In the genomic region with DNA sequence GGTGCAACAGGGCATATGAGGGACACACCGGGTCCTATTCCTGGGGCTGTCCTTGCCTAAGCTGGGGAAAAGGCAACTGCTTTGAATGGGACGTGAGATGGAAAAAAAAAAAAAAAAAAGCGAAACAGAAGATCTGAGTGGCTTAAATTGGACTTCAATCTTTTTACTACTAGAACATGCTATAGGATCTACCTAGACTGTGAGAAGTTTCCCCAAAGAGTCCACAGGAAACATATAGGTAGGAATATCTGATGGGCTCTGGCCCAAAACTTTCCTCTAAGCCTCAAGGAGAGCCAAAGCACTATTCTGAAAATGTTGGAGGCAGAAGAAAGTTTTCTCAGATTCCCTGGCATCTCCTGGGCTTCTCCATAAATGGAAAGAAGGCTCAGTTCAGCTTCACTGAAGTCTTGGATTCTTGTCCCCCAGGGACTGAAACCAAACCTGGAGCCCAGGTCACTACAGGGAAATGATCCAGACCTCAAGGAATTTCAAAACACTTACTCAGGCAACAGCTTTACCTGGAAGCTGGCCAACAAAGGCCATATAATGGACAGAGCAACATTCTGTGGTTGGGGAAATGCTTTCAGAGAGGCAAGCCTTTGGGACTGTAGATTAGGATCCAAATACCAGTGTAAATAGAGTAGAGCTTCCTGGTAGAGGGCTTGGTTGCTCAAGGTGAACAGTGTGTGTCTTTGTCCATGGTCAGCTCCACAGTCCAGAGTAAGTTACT, we compare ENCODE assay signal across 9 cellular contexts. TPM values are rescaled to one million over a fixed set of nuclear protein-coding genes. Genes with fewer than 3 reads are reported as not detected.
DNase-seq lines count a peak whose midpoint lies in the region; ATAC-seq and TF ChIP-seq lines count a peak whose summit lies in the region.
"Had no signal": no experiment of that assay in that cellular context is flagged by ENCODE, and none has a peak within 500 bp of the region (broad histone marks: within the 10 kb centered on the region; RNA-seq: fewer than 3 reads in every experiment).

No MANE protein-coding gene starts in this region.

- H3K4me3 ChIP-seq in AG04450 (ENCODE audit: low read depth, low read length), result no peak overlapping the region
- no peak overlapping the region for H3K4me3 ChIP-seq in astrocyte of the spinal cord (ENCODE audit: low read depth, low read length)
- H3K4me3 ChIP-seq in uterus, result no peak overlapping the region
- H3K4me3 ChIP-seq: left ventricle myocardium inferior had no signal

- H3K27me3 ChIP-seq in AG04450 (ENCODE audit: control insufficient read depth, insufficient read depth, low read length) (peaks cover 22% of the 10 kb centered on the region), uterus (no peaks in the 10 kb centered on the region)

- TF ChIP-seq POLR2A in uterus (IDR thresholded peaks at IDR 0.05), result no peak

- intact Hi-C loops in uterus (cut with DNase I; ENCODE audit: low total_unique reads), result no loop called here

- POLR2A ChIA-PET in AG04450 (lab: Yijun Ruan, JAX), result no interaction called here

- DNase-seq in AG04450 (ENCODE audit: low read depth, low spot score) (peak; percentile 29), HS-5 (ENCODE audit: low read depth) (peak; percentile 74), astrocyte of the spinal cord (ENCODE audit: low read depth, low spot score) (peak; percentile 98), left kidney (ENCODE audit: low read depth, low spot score) (peak; percentile 54), uterus (no peak), NCI-H510A (lab: John Stamatoyannopoulos, UW) (no peak)
- DNase-seq in stimulated activated CD4-positive, alpha-beta T cell treated with anti-CD3 and anti-CD28 coated beads, Interleukin-4, amount 100 ng/mL, for 1 hour, result no peak
- DNase-seq: left ventricle myocardium inferior had no signal

- H3K4me1 ChIP-seq in uterus, result no peaks in the 10 kb centered on the region
- H3K4me1 ChIP-seq: left ventricle myocardium inferior had no signal

- in situ Hi-C loops in astrocyte of the spinal cord (cut with HindIII; ENCODE audit: low sequenced_read_pairs), result no loop called here

- no peaks in the 10 kb centered on the region for H3K36me3 ChIP-seq in uterus
- H3K36me3 ChIP-seq: left ventricle myocardium inferior had no signal

- H3K9me3 ChIP-seq in AG04450 (ENCODE audit: control insufficient read depth, insufficient read depth, low read length), result peaks cover 2% of the 10 kb centered on the region; the same call in 1 of the 2 replicates
- peaks cover 0 to 6% of the 10 kb centered on the region in 2 donors for H3K9me3 ChIP-seq in uterus

- ATAC-seq in HG03135 (IDR thresholded peaks at IDR 0.05; ENCODE audit: unreplicated experiment), result no peak

- H3K27ac ChIP-seq in AG04450 (ENCODE audit: low read depth, low read length), result no peak overlapping the region
- no peak overlapping the region for H3K27ac ChIP-seq in uterus
- H3K27ac ChIP-seq: left ventricle myocardium inferior had no signal

- TF ChIP-seq CTCF in AG04450 (IDR thresholded peaks at IDR 0.05; ENCODE audit: low read depth, low read length) (no peak), astrocyte of the spinal cord (IDR thresholded peaks at IDR 0.05; ENCODE audit: low read depth, low read length) (no peak), uterus (IDR thresholded peaks at IDR 0.05) (no peak)

- CTCF ChIA-PET in AG04450 (lab: Charles Lee), result no interaction called here

RNA-seq across cellular contexts. Expression of a gene that starts 56.9 kb away (rescaled TPM):
- not detected in 2 replicates for polyA plus RNA-seq in AG04450 (2011; rRNA removed)
- 0.09 TPM in 1 of 2 replicates, not detected in the other for polyA minus RNA-seq in AG04450 (2011; rRNA and poly(A)+ RNA removed)
- 10 to 100 TPM in 1 of 4 donors, 1 to 10 TPM in 1, under 1 TPM in 2; 0.18 to 24.6 (median 1.1) TPM for total RNA-seq in uterus

Comparison
In these comparisons a context has a peak if more than half of its experiments do, and no peak if none do; other contexts are left out.
1. DNase-seq: peak in AG04450 (single experiment), HS-5 (single experiment), astrocyte of the spinal cord (single experiment) and left kidney (single experiment); none in stimulated activated CD4-positive, alpha-beta T cell treated with anti-CD3 and anti-CD28 coated beads, Interleukin-4, amount 100 ng/mL, for 1 hour (single experiment), uterus (0 of 2) and NCI-H510A (single experiment).